10 cellular contexts compared by ENCODE assay signal in the genomic region with DNA sequence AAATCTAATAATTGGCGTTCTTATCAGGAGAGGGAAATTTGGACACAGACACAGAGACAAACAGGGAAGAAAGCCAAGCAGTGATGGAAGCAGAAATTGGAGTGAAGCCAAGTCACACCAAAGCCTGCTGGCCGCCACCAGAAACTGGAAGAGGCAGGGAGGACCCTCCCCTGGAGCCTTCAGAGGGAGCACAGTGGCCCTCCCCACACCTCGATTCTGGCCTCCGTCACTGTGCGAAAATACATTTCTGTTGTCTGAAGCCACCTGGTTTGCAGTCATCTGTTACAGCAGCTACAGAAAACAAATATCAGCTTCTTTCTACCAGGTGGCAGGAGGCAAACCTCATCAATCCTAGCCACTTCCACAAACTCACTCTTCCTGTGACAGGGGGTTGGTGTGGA. TPM values are rescaled to one million over a fixed set of nuclear protein-coding genes. Genes with fewer than 3 reads are reported as not detected.
A peak's percentile ranks its signal among the peaks of the same experiment; 100 is the strongest.
DNase-seq lines count a peak whose midpoint lies in the region; ATAC-seq and TF ChIP-seq lines count a peak whose summit lies in the region.
"Had no signal": no experiment of that assay in that cellular context is flagged by ENCODE, and none has a peak within 500 bp of the region (broad histone marks: within the 10 kb centered on the region; RNA-seq: fewer than 3 reads in every experiment).

No MANE protein-coding gene starts in this region.

- H4K20me1 ChIP-seq in mammary epithelial cell (ENCODE audit: insufficient read depth, low read length), result no peaks in the 10 kb centered on the region

- intact Hi-C loops in testis (cut with DNase I; ENCODE audit: low total_unique reads), result no loop called here
- intact Hi-C loops in mammary epithelial cell (cut with micrococcal nuclease), result no loop called here

- H3K36me3 ChIP-seq in Peyer's patch (no peaks in the 10 kb centered on the region), right atrium auricular region (no peaks in the 10 kb centered on the region), testis (ENCODE audit: low read depth, missing control alignments) (no peaks in the 10 kb centered on the region), mammary epithelial cell (ENCODE audit: insufficient read depth, low read length) (no peaks in the 10 kb centered on the region)

- H3K27me3 ChIP-seq in Peyer's patch, result no peaks in the 10 kb centered on the region
- H3K27me3 ChIP-seq in right atrium auricular region, result no peaks in the 10 kb centered on the region
- H3K27me3 ChIP-seq in testis, result no peaks in the 10 kb centered on the region
- no peaks in the 10 kb centered on the region for H3K27me3 ChIP-seq in mammary epithelial cell (ENCODE audit: insufficient read depth, low read length)

- no peak overlapping the region for H3K9ac ChIP-seq in mammary epithelial cell (ENCODE audit: insufficient read depth, low read length)

- in situ Hi-C loops in mammary epithelial cell (cut with MboI; ENCODE audit: low sequenced_read_pairs in 2 of 2), result loop anchor here in 1 of 2 donors (10.0 to 25.0 kb wide), 2 partner anchors 136 to 518 kb away; partner anchors contain the start of genes SMIM24 and SMIM44

- BruUV-seq in mammary epithelial cell (replicated peaks; lab: Mats Ljungman, UMichigan), result no TSS peak

- H3K27ac ChIP-seq in Peyer's patch (peak overlapping the region; percentile 17 to 78 (median 62)), right atrium auricular region (peak overlapping the region; percentile 75 to 85), testis (peak overlapping the region; percentile 12 to 81), mammary epithelial cell (ENCODE audit: insufficient read depth, low read depth, low read length) (no peak overlapping the region)

- CTCF ChIA-PET in mammary epithelial cell (lab: Charles Lee; ENCODE audit: low non-redundant PET), result no interaction called here

- H3K9me3 ChIP-seq in Peyer's patch (no peaks in the 10 kb centered on the region), right atrium auricular region (no peaks in the 10 kb centered on the region), testis (no peaks in the 10 kb centered on the region), mammary epithelial cell (replicated peaks; ENCODE audit: insufficient read depth, low read length) (no peaks in the 10 kb centered on the region)

- H3K4me3 ChIP-seq in Peyer's patch (no peak overlapping the region), right atrium auricular region (peak overlapping the region in 1 of 2 donors; percentile 10), testis (no peak overlapping the region), mammary epithelial cell (replicated peaks in 1 of 3; ENCODE audit: insufficient read depth in 1 of 3, low read depth in 2 of 3, low read length in 3 of 3) (no peak overlapping the region)

- H3K4me1 ChIP-seq in Peyer's patch (peaks cover 0 to 13% (median 2%) of the 10 kb centered on the region in 4 donors), right atrium auricular region (peaks cover 0 to 60% of the 10 kb centered on the region in 2 donors), testis (peaks cover 35% of the 10 kb centered on the region), mammary epithelial cell (ENCODE audit: insufficient read depth, low read length) (no peaks in the 10 kb centered on the region)

- TF ChIP-seq POLR2A in Peyer's patch (IDR thresholded peaks at IDR 0.05) (no peak), testis (IDR thresholded peaks at IDR 0.05) (no peak)

- dilution Hi-C loops in mammary epithelial cell (cut with HindIII; ENCODE audit: low sequenced_read_pairs), result loop anchor here (5.0 kb wide), 2 partner anchors 33 to 98 kb away; no protein-coding TSS in a partner anchor

- H2AFZ ChIP-seq in mammary epithelial cell (ENCODE audit: low read depth, low read length), result no peak overlapping the region

- no peaks in the 10 kb centered on the region for H3K79me2 ChIP-seq in mammary epithelial cell (ENCODE audit: insufficient read depth, low read length)

- TF ChIP-seq CTCF in Peyer's patch (IDR thresholded peaks at IDR 0.05) (no peak), right atrium auricular region (IDR thresholded peaks at IDR 0.05) (no peak), testis (IDR thresholded peaks at IDR 0.05) (no peak), mammary epithelial cell (conservative IDR thresholded peaks at IDR 0.05 in 1 of 2, IDR thresholded peaks at IDR 0.05 in 1 of 2; ENCODE audit: extremely low read depth in 1 of 2, insufficient read depth in 1 of 2, low read depth in 1 of 2, low read length in 2 of 2) (no peak)

- DNase-seq in NCI-H1092 treated with DMSO at 0.1 percent for 48 hours (lab: John Stamatoyannopoulos, UW) (peak; percentile 98), Peyer's patch (no peak), right atrium auricular region (ENCODE audit: low spot score) (peak; percentile 91), testis (peak; percentile 73), mammary epithelial cell (no peak)
- no peak for DNase-seq in central memory CD4-positive, alpha-beta T cell
- DNase-seq: stimulated activated CD4-positive, alpha-beta T cell treated with anti-CD3 and anti-CD28 coated beads, Interleukin-4, amount 100 ng/mL, for 24 hours had no signal

- WGBS in testis, 2 donors, result 28 to 29% methylated on average over 5 of the region's 5 CpGs
- 75% methylated on average over 4 of the region's 5 CpGs for WGBS in mammary epithelial cell (ENCODE audit: low coverage, missing lambda C conversion rate)

- ATAC-seq in HG02981 (IDR thresholded peaks at IDR 0.05; ENCODE audit: unreplicated experiment) (no peak), GM21515 (IDR thresholded peaks at IDR 0.05; ENCODE audit: unreplicated experiment) (no peak)
- ATAC-seq: HCT116 had no signal

- no peak overlapping the region for H3K4me2 ChIP-seq in mammary epithelial cell (ENCODE audit: insufficient read depth, low read depth, low read length)

RNA-seq across cellular contexts. Expression of gene TLE6, which starts 8.3 kb away (rescaled TPM):
- total RNA-seq in Peyer's patch (1 to 10 TPM in 2 of 4 donors, not detected in 2; 1.9 to 2.5 TPM), right atrium auricular region (1 to 10 TPM; 2.1 to 5.2 TPM), testis (10 to 100 TPM in 1 of 2 donors, 1 to 10 TPM in 1; 9.1 to 12.5 TPM), mammary epithelial cell (1 to 10 TPM in 1 of 2 donors, under 1 TPM in 1; 0.33 to 1.6 TPM)
- polyA plus RNA-seq in testis (ENCODE audit: insufficient read depth, low read depth, low replicate concordance) (8.1 TPM), mammary epithelial cell (0.91 TPM)
- not detected for polyA minus RNA-seq in mammary epithelial cell

RNA-seq across cellular contexts. Expression of gene ZNF77, which starts 24.3 kb away (rescaled TPM):
- 1 to 10 TPM; 3.7 to 7.5 (median 5.6) TPM for total RNA-seq in Peyer's patch
- total RNA-seq in right atrium auricular region, result 1 to 10 TPM; 1.7 to 4.2 TPM
- 10 to 100 TPM in 1 of 2 donors, 1 to 10 TPM in 1; 4.8 to 10.7 TPM for total RNA-seq in testis
- 5.6 TPM for polyA plus RNA-seq in testis (ENCODE audit: insufficient read depth, low read depth, low replicate concordance)
- total RNA-seq in mammary epithelial cell, result 1 to 10 TPM; 5.5 to 5.7 TPM
- polyA plus RNA-seq in mammary epithelial cell, result 4.1 TPM
- 4.2 TPM for polyA minus RNA-seq in mammary epithelial cell

RNA-seq across cellular contexts. Expression of gene TLE2, which starts 60.0 kb away (rescaled TPM):
- total RNA-seq in Peyer's patch (10 to 100 TPM in 3 of 4 donors, 1 to 10 TPM in 1; 4.6 to 45.2 (median 29.2) TPM), right atrium auricular region (100 to 1,000 TPM in 1 of 2 donors, 10 to 100 TPM in 1; 41.2 to 101 TPM), testis (10 to 100 TPM; 70.5 to 76.6 TPM), mammary epithelial cell (1 to 10 TPM; 4.8 to 7.2 TPM)
- polyA plus RNA-seq in testis (ENCODE audit: insufficient read depth, low read depth, low replicate concordance) (30.2 TPM), mammary epithelial cell (0.87 TPM)
- 0.78 TPM for polyA minus RNA-seq in mammary epithelial cell

Comparison
In these comparisons a context has a peak if more than half of its experiments do, and no peak if none do; other contexts are left out.
1. DNase-seq: peak in NCI-H1092 treated with DMSO at 0.1 percent for 48 hours (single experiment), right atrium auricular region (single experiment) and testis (single experiment); none in Peyer's patch (0 of 3), central memory CD4-positive, alpha-beta T cell (single experiment) and mammary epithelial cell (single experiment).